ENCODE assay signal across 14 cellular contexts in genomic region chr1:63935553-63935952, GRCh38.
DNase-seq lines count a peak whose midpoint lies in the region; ATAC-seq lines count a peak whose summit lies in the region.
"Had no signal": no experiment of that assay in that cellular context is flagged by ENCODE, and none has a peak within 500 bp of the region (broad histone marks: within the 10 kb centered on the region; RNA-seq: fewer than 3 reads in every experiment).

No MANE protein-coding gene starts in this region.

- no peaks in the 10 kb centered on the region for H3K36me3 Mint-ChIP-seq in stimulated activated effector memory CD8-positive, alpha-beta T cell treated with anti-CD3 and anti-CD28 coated beads, Interleukin-12 subunit alpha, Interleukin-12 subunit beta, amount 100 ng/mL, for 72 hours
- H3K36me3 Mint-ChIP-seq: CD4-positive, CD25-positive, alpha-beta regulatory T cell; immature natural killer cell had no signal

- DNase-seq in kidney tubule cell (ENCODE audit: low spot score) (peak; percentile 44), NCI-H187 treated with DMSO at 0.1 percent for 48 hours (lab: John Stamatoyannopoulos, UW) (no peak)
- DNase-seq in stimulated activated effector memory CD8-positive, alpha-beta T cell treated with anti-CD3 and anti-CD28 coated beads, Interleukin-12 subunit alpha, Interleukin-12 subunit beta, amount 100 ng/mL, for 72 hours (ENCODE audit: low spot score in 2 of 2), result no peak
- no peak for DNase-seq in effector memory CD4-positive, alpha-beta T cell
- DNase-seq: activated effector memory CD4-positive, alpha-beta T cell treated with Interleukin-2 at 50 U/mL for 16 hours; CD4-positive, CD25-positive, alpha-beta regulatory T cell; GF-D8; immature natural killer cell; spleen had no signal

- no peaks in the 10 kb centered on the region for H3K36me3 ChIP-seq in effector memory CD4-positive, alpha-beta T cell (ENCODE audit: control insufficient read depth, insufficient read depth, low read length)
- H3K36me3 ChIP-seq: spleen had no signal

- no peak overlapping the region for H3K4me3 ChIP-seq in effector memory CD4-positive, alpha-beta T cell (ENCODE audit: insufficient read depth, low read depth, low read length, poor library complexity, severe bottlenecking)
- H3K4me3 ChIP-seq: spleen had no signal

- H3K4me3 Mint-ChIP-seq in stimulated activated effector memory CD8-positive, alpha-beta T cell treated with anti-CD3 and anti-CD28 coated beads, Interleukin-12 subunit alpha, Interleukin-12 subunit beta, amount 100 ng/mL, for 72 hours, result no peak overlapping the region
- H3K4me3 Mint-ChIP-seq: CD4-positive, CD25-positive, alpha-beta regulatory T cell; immature natural killer cell; neural crest cell had no signal

- H3K27me3 ChIP-seq in effector memory CD4-positive, alpha-beta T cell (replicated peaks; ENCODE audit: control insufficient read depth, insufficient read depth, low read length, poor library complexity, severe bottlenecking), result no peaks in the 10 kb centered on the region
- H3K27me3 ChIP-seq: spleen had no signal

- ATAC-seq in GM18907 (IDR thresholded peaks at IDR 0.05; ENCODE audit: unreplicated experiment) (peak; percentile 92), GM21786 (IDR thresholded peaks at IDR 0.05; ENCODE audit: unreplicated experiment) (peak; percentile 72), HG03460 (IDR thresholded peaks at IDR 0.05; ENCODE audit: unreplicated experiment) (peak; percentile 82), HG03439 (IDR thresholded peaks at IDR 0.05; ENCODE audit: unreplicated experiment) (no peak)
- no peak for ATAC-seq in stimulated activated effector memory CD8-positive, alpha-beta T cell treated with anti-CD3 and anti-CD28 coated beads, Interleukin-12 subunit alpha, Interleukin-12 subunit beta, amount 100 ng/mL, for 72 hours

- H3K9me3 Mint-ChIP-seq in stimulated activated effector memory CD8-positive, alpha-beta T cell treated with anti-CD3 and anti-CD28 coated beads, Interleukin-12 subunit alpha, Interleukin-12 subunit beta, amount 100 ng/mL, for 72 hours, result no peaks in the 10 kb centered on the region
- H3K9me3 Mint-ChIP-seq: CD4-positive, CD25-positive, alpha-beta regulatory T cell; immature natural killer cell; neural crest cell had no signal

- H3K9me3 ChIP-seq in effector memory CD4-positive, alpha-beta T cell (ENCODE audit: control insufficient read depth, low read length), result no peaks in the 10 kb centered on the region
- H3K9me3 ChIP-seq: spleen had no signal

- no peaks in the 10 kb centered on the region for H3K4me1 Mint-ChIP-seq in stimulated activated effector memory CD8-positive, alpha-beta T cell treated with anti-CD3 and anti-CD28 coated beads, Interleukin-12 subunit alpha, Interleukin-12 subunit beta, amount 100 ng/mL, for 72 hours
- H3K4me1 Mint-ChIP-seq: CD4-positive, CD25-positive, alpha-beta regulatory T cell; immature natural killer cell had no signal

- H3K4me1 ChIP-seq in effector memory CD4-positive, alpha-beta T cell (ENCODE audit: control insufficient read depth, insufficient read depth, low read length, poor library complexity, severe bottlenecking), result no peaks in the 10 kb centered on the region

- H3K27ac ChIP-seq in effector memory CD4-positive, alpha-beta T cell (ENCODE audit: insufficient read depth, low read length, poor library complexity, severe bottlenecking), result no peak overlapping the region
- H3K27ac ChIP-seq: spleen had no signal

- no peak overlapping the region for H3K27ac Mint-ChIP-seq in stimulated activated effector memory CD8-positive, alpha-beta T cell treated with anti-CD3 and anti-CD28 coated beads, Interleukin-12 subunit alpha, Interleukin-12 subunit beta, amount 100 ng/mL, for 72 hours
- H3K27ac Mint-ChIP-seq: CD4-positive, CD25-positive, alpha-beta regulatory T cell had no signal

Comparison
In these comparisons a context has a peak if more than half of its experiments do, and no peak if none do; other contexts are left out.
1. ATAC-seq: peak in GM18907 (single experiment), GM21786 (single experiment) and HG03460 (single experiment); none in HG03439 (single experiment) and stimulated activated effector memory CD8-positive, alpha-beta T cell treated with anti-CD3 and anti-CD28 coated beads, Interleukin-12 subunit alpha, Interleukin-12 subunit beta, amount 100 ng/mL, for 72 hours (single experiment).